Comparison of ENCODE assay signal across 25 cellular contexts in genomic region chr17:82184761-82185160, GRCh38.
"Had no signal": no experiment of that assay in that cellular context is flagged by ENCODE, and none has a peak within 500 bp of the region (broad histone marks: within the 10 kb centered on the region; RNA-seq: fewer than 3 reads in every experiment).

No MANE protein-coding gene starts in this region.

- H3K4me3 ChIP-seq: esophagus muscularis mucosa, gastroesophageal sphincter, heart left ventricle, hepatocyte, left ventricle myocardium inferior, lung, pancreas, right lobe of liver, thyroid gland had no signal

- ATAC-seq: foreskin keratinocyte; gastroesophageal sphincter; heart left ventricle; left colon; natural killer cell; pancreas; stimulated activated naive B cell treated with anti-CD40 and anti-IgM and Interleukin-4, amounts not matched to agents 10 μg/mL and 1 μg/mL and 100 μg/mL, for 72 hours; stimulated activated naive CD8-positive, alpha-beta T cell treated with anti-CD3 and anti-CD28 coated beads, Interleukin-15, amount 100 ng/mL, for 72 hours had no signal

- H3K4me3 Mint-ChIP-seq: natural killer cell; stimulated activated naive B cell treated with anti-CD40 and anti-IgM and Interleukin-4, amounts not matched to agents 10 μg/mL and 1 μg/mL and 100 μg/mL, for 72 hours; stimulated activated naive CD8-positive, alpha-beta T cell treated with anti-CD3 and anti-CD28 coated beads, Interleukin-15, amount 100 ng/mL, for 72 hours had no signal

- H3K79me2 ChIP-seq: hepatocyte had no signal

- H3K27ac ChIP-seq: esophagus muscularis mucosa, foreskin keratinocyte, gastroesophageal sphincter, heart left ventricle, hepatocyte, left ventricle myocardium inferior, pancreas, right lobe of liver, thyroid gland had no signal

- H3K9me3 Mint-ChIP-seq: natural killer cell; stimulated activated naive B cell treated with anti-CD40 and anti-IgM and Interleukin-4, amounts not matched to agents 10 μg/mL and 1 μg/mL and 100 μg/mL, for 72 hours; stimulated activated naive CD8-positive, alpha-beta T cell treated with anti-CD3 and anti-CD28 coated beads, Interleukin-15, amount 100 ng/mL, for 72 hours had no signal

- H3K27me3 Mint-ChIP-seq: stimulated activated naive B cell treated with anti-CD40 and anti-IgM and Interleukin-4, amounts not matched to agents 10 μg/mL and 1 μg/mL and 100 μg/mL, for 72 hours; stimulated activated naive CD8-positive, alpha-beta T cell treated with anti-CD3 and anti-CD28 coated beads, Interleukin-15, amount 100 ng/mL, for 72 hours had no signal

- H3K4me1 Mint-ChIP-seq: natural killer cell; stimulated activated naive B cell treated with anti-CD40 and anti-IgM and Interleukin-4, amounts not matched to agents 10 μg/mL and 1 μg/mL and 100 μg/mL, for 72 hours; stimulated activated naive CD8-positive, alpha-beta T cell treated with anti-CD3 and anti-CD28 coated beads, Interleukin-15, amount 100 ng/mL, for 72 hours had no signal

- H3K4me1 ChIP-seq: esophagus muscularis mucosa, foreskin keratinocyte, gastroesophageal sphincter, heart left ventricle, left ventricle myocardium inferior, pancreas had no signal

- H3K9me3 ChIP-seq: esophagus muscularis mucosa, gastroesophageal sphincter, heart left ventricle, left ventricle myocardium inferior, pancreas, right lobe of liver, thyroid gland had no signal

- H3K4me2 ChIP-seq: hepatocyte had no signal

- DNase-seq: caudate nucleus; cerebellar nuclear complex; effector memory CD4-positive, alpha-beta T cell; foreskin keratinocyte; heart left ventricle; kidney glomerular epithelial cell; left colon; left ventricle myocardium inferior; mesendoderm; midbrain; natural killer cell; retina; right lobe of liver; small intestine; stimulated activated CD4-positive, alpha-beta T cell treated with anti-CD3 and anti-CD28 coated beads, Interleukin-15, amount 100 ng/mL, for 24 hours; stimulated activated CD4-positive, alpha-beta T cell treated with anti-CD3 and anti-CD28 coated beads, Interleukin-2, amount 100 ng/mL, for 48 hours; stimulated activated naive B cell treated with anti-CD40 and anti-IgM and Interleukin-4, amounts not matched to agents 10 μg/mL and 1 μg/mL and 100 μg/mL, for 72 hours; stimulated activated naive CD8-positive, alpha-beta T cell treated with anti-CD3 and anti-CD28 coated beads, Interleukin-15, amount 100 ng/mL, for 72 hours; thyroid gland; trophoblast cell had no signal

- H2AFZ ChIP-seq: hepatocyte had no signal

- H3K27me3 ChIP-seq: esophagus muscularis mucosa, foreskin keratinocyte, gastroesophageal sphincter, heart left ventricle, hepatocyte, pancreas, right lobe of liver, thyroid gland had no signal

- H3K27ac Mint-ChIP-seq: natural killer cell; stimulated activated naive B cell treated with anti-CD40 and anti-IgM and Interleukin-4, amounts not matched to agents 10 μg/mL and 1 μg/mL and 100 μg/mL, for 72 hours; stimulated activated naive CD8-positive, alpha-beta T cell treated with anti-CD3 and anti-CD28 coated beads, Interleukin-15, amount 100 ng/mL, for 72 hours had no signal

- H3K36me3 Mint-ChIP-seq: natural killer cell had no signal

- H3K36me3 ChIP-seq: right lobe of liver had no signal
